ENCODE assay signal across 8 cellular contexts in the genomic region with DNA sequence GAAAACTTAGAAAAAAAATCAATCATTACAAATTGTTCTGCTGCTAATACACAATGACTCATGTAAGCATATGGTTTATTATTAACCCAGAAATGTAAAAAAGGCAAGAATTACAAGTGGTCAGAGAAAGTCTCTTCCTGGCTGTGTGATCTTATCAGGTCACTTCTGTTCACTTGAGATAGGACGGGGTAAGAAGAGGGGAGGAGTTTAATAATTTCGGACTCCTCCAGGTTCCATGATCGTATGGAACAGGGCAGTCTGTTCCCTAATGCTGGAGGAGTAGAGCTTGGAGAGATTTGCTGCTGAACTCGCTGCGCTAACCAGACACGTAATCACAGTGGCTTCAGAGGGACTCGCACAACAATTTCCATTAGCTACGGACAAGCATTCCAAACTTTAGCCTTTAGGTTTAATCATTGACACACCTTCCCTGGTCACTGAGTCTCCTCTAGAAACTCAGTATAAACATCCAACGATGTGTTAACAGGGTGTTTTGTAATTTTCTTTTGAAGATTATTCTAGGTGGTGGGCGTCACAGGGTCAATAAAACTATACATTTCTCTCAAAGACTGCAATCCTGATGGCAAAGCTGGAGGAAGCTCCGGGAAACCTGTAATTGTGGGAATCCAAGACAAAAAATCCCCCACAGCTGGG. TPM values are rescaled to one million over a fixed set of nuclear protein-coding genes. Genes with fewer than 3 reads are reported as not detected.
DNase-seq lines count a peak whose midpoint lies in the region; ATAC-seq and TF ChIP-seq lines count a peak whose summit lies in the region.

No MANE protein-coding gene starts in this region.

- peaks cover 6% of the 10 kb centered on the region for H3K9me3 Mint-ChIP-seq in dendritic cell treated with granulocyte-macrophage colony-stimulating factor and Interleukin-4, amounts not matched to agents 40 ng/mL and 50 ng/mL, for 4 days

- peaks cover 31% of the 10 kb centered on the region for H3K4me1 Mint-ChIP-seq in dendritic cell treated with granulocyte-macrophage colony-stimulating factor and Interleukin-4, amounts not matched to agents 40 ng/mL and 50 ng/mL, for 4 days (ENCODE audit: low read depth)

- H3K4me3 ChIP-seq in left ventricle myocardium inferior (peak overlapping the region; percentile 84), psoas muscle (peak overlapping the region; percentile 87)

- H3K27ac ChIP-seq in left ventricle myocardium inferior (replicated peaks) (no peak overlapping the region), psoas muscle (no peak overlapping the region)

- H3K36me3 ChIP-seq in left ventricle myocardium inferior (peaks cover 4% of the 10 kb centered on the region), psoas muscle (ENCODE audit: insufficient read depth in 1 of 2, low read depth in 1 of 2) (peaks cover 0 to under 1% of the 10 kb centered on the region in 2 donors)

- DNase-seq in left ventricle myocardium inferior (no peak), left cardiac atrium (no peak), psoas muscle (no peak), SHP77 (lab: John Stamatoyannopoulos, UW) (no peak), NOMO-1 treated with dmso at 0.1 percent for 144 hours (lab: John Stamatoyannopoulos, UW; ENCODE audit: unreplicated experiment) (no peak), NCI-H2171 treated with DMSO at 0.1 percent for 48 hours (lab: John Stamatoyannopoulos, UW) (no peak)

- TF ChIP-seq CTCF in left ventricle myocardium inferior (IDR thresholded peaks at IDR 0.05; ENCODE audit: borderline replicate concordance) (no peak), psoas muscle (IDR thresholded peaks at IDR 0.05) (no peak)

- H3K9me3 ChIP-seq in left ventricle myocardium inferior (replicated peaks) (no peaks in the 10 kb centered on the region), psoas muscle (no peaks in the 10 kb centered on the region)

- H3K4me3 Mint-ChIP-seq in dendritic cell treated with granulocyte-macrophage colony-stimulating factor and Interleukin-4, amounts not matched to agents 40 ng/mL and 50 ng/mL, for 4 days = peak overlapping the region; percentile 89

- H3K27me3 Mint-ChIP-seq in dendritic cell treated with granulocyte-macrophage colony-stimulating factor and Interleukin-4, amounts not matched to agents 40 ng/mL and 50 ng/mL, for 4 days = no peaks in the 10 kb centered on the region

- WGBS in psoas muscle, 3 donors = 61 to 78% (median 64%) methylated on average over 11 of the region's 11 CpGs

- no peak for ATAC-seq in left cardiac atrium
- peak; percentile 42 for ATAC-seq in HG03571 (IDR thresholded peaks at IDR 0.05; ENCODE audit: unreplicated experiment)
- ATAC-seq in psoas muscle = no peak

- H3K27ac Mint-ChIP-seq in dendritic cell treated with granulocyte-macrophage colony-stimulating factor and Interleukin-4, amounts not matched to agents 40 ng/mL and 50 ng/mL, for 4 days = no peak overlapping the region

- H3K4me1 ChIP-seq in left ventricle myocardium inferior (peaks cover 66% of the 10 kb centered on the region), psoas muscle (peaks cover 27% of the 10 kb centered on the region)

- intact Hi-C loops in left ventricle myocardium inferior (cut with micrococcal nuclease) (no loop called here), left cardiac atrium (cut with DNase I) (no loop called here), psoas muscle (cut with DNase I) (no loop called here)
- intact Hi-C loops in dendritic cell treated with granulocyte-macrophage colony-stimulating factor and Interleukin-4, amounts not matched to agents 40 ng/mL and 50 ng/mL, for 4 days (cut with micrococcal nuclease) = loop anchor here (5.0 kb wide), 2 partner anchors 529 to 1056 kb away; partner anchors contain the start of gene RABGGTB

- H3K27me3 ChIP-seq in left ventricle myocardium inferior (ENCODE audit: low read depth) (no peaks in the 10 kb centered on the region), psoas muscle (ENCODE audit: insufficient read depth in 3 of 3, low read length in 2 of 3) (no peaks in the 10 kb centered on the region)

- peaks cover 39% of the 10 kb centered on the region for H3K36me3 Mint-ChIP-seq in dendritic cell treated with granulocyte-macrophage colony-stimulating factor and Interleukin-4, amounts not matched to agents 40 ng/mL and 50 ng/mL, for 4 days (ENCODE audit: low read depth)

RNA-seq across cellular contexts. Expression of gene CRYZ, which starts 1.3 kb away (rescaled TPM):
- total RNA-seq in left ventricle myocardium inferior (35.3 TPM), left cardiac atrium (10 to 100 TPM; 23.6 to 35.5 TPM), psoas muscle (10 to 100 TPM in 3 of 4 donors, 1 to 10 TPM in 1; 7.6 to 36.1 (median 12.6) TPM)
- polyA plus RNA-seq in psoas muscle = 10 to 100 TPM in 2 of 3 donors, 1 to 10 TPM in 1; 9.9 to 18.6 (median 18.2) TPM

RNA-seq across cellular contexts. Expression of gene TYW3, which starts 1.4 kb away (rescaled TPM):
- total RNA-seq in left ventricle myocardium inferior (20.9 TPM), left cardiac atrium (10 to 100 TPM; 20.9 to 21.1 TPM), psoas muscle (10 to 100 TPM in 2 of 4 donors, 1 to 10 TPM in 2; 7.8 to 16.9 (median 12.3) TPM)
- 10 to 100 TPM in 1 of 3 donors, 1 to 10 TPM in 2; 7.1 to 21.5 (median 9.8) TPM for polyA plus RNA-seq in psoas muscle

RNA-seq across cellular contexts. Expression of gene ERICH3, which starts 57.9 kb away (rescaled TPM):
- total RNA-seq in left ventricle myocardium inferior (not detected), left cardiac atrium (not detected), psoas muscle (under 1 TPM in 1 of 4 donors, not detected in 3; 0.04 TPM)
- polyA plus RNA-seq in psoas muscle = under 1 TPM in 1 of 3 donors, not detected in 2; 0.12 TPM
